ENCODE assay signal across 8 cellular contexts in the genomic region with DNA sequence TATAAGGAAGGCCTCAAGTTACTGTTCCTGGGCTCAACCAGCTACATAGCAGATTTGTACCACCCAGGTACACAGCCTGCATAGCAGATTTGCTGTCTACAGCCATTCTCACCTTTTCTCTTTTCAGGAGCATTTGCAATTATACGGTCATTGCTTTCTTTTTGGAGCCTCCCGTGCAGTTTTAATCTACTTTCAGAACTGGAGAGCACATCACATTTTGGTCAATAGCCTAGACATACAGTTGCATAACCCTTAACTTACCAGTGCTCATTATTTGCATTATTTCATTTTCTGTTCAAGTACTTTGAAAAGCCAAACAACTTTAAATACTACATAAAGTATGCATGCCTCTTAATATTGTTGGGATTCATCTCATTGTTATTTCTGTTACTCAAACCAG.
"Had no signal": no experiment of that assay in that cellular context is flagged by ENCODE, and none has a peak within 500 bp of the region (broad histone marks: within the 10 kb centered on the region; RNA-seq: fewer than 3 reads in every experiment).

No MANE protein-coding gene starts in this region.

- H3K4me3 ChIP-seq: GM23338, K562 had no signal

- DNase-seq: H9, HCEC 1CT, KG1 had no signal

- H3K27ac Mint-ChIP-seq: GM23338, H9 had no signal

- H3K4me3 Mint-ChIP-seq: GM23338, H9 had no signal

- FAIRE-seq: H1, H54, HTR-8/SVneo, K562 had no signal

- H3K4me1 Mint-ChIP-seq: GM23338, H9 had no signal

- ATAC-seq: GM23338, K562 had no signal

- H3K9me3 Mint-ChIP-seq: GM23338, H9 had no signal
